8 cellular contexts compared by ENCODE assay signal in the genomic region with DNA sequence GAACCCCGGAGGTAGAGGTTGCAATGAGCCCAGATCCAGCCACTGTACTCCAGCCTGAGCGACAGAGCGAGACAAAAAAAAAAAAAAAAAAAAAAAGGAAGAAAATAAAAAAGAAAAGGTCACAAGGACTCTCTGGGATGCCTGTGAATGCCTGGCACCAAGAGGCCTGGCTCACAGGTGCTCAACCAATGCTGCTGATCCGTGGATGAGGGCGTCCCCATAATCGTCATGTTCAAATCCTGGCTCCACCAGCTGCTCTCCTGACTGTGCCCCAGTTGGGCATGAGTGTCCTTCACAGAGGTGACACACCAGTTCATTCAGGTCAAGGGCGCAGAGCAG. TPM values are rescaled to one million over a fixed set of nuclear protein-coding genes. Genes with fewer than 3 reads are reported as not detected.
A peak's percentile ranks its signal among the peaks of the same experiment; 100 is the strongest.
DNase-seq lines count a peak whose midpoint lies in the region; ATAC-seq and TF ChIP-seq lines count a peak whose summit lies in the region.

No MANE protein-coding gene starts in this region.

- peaks cover 0 to 6% of the 10 kb centered on the region in 2 experiments for H3K36me3 ChIP-seq in SK-N-SH (replicated peaks in 1 of 2; ENCODE audit: control insufficient read depth in 1 of 2, insufficient read depth in 2 of 2, low read length in 1 of 2)

- peaks cover 10% of the 10 kb centered on the region; the same call in 1 of the 2 replicates for H4K20me1 ChIP-seq in SK-N-SH (ENCODE audit: insufficient read depth)

- H3K36me3 Mint-ChIP-seq in T-helper 17 cell (ENCODE audit: low read depth) = peaks cover 3% of the 10 kb centered on the region

- H3K9me3 ChIP-seq in SK-N-SH = no peaks in the 10 kb centered on the region
- H3K9me3 ChIP-seq in T-helper 17 cell (ENCODE audit: control insufficient read depth, low read length, poor library complexity, severe bottlenecking) = no peaks in the 10 kb centered on the region

- no peak for DNase-seq in SK-N-SH
- no peak for DNase-seq in T-helper 17 cell
- no peak for DNase-seq in fibroblast of villous mesenchyme (ENCODE audit: low read depth)
- no peak for DNase-seq in HuH-7 (ENCODE audit: low spot score)
- no peak for DNase-seq in NCI-H748 (lab: John Stamatoyannopoulos, UW; ENCODE audit: unreplicated experiment)

- no peaks in the 10 kb centered on the region for H3K27me3 Mint-ChIP-seq in T-helper 17 cell

- H2AFZ ChIP-seq in SK-N-SH (ENCODE audit: low read depth) = peak overlapping the region; percentile 89

- H3K4me3 Mint-ChIP-seq in T-helper 17 cell = peak overlapping the region; percentile 87

- no peak overlapping the region for H3K27ac Mint-ChIP-seq in T-helper 17 cell

- H3K79me2 ChIP-seq in SK-N-SH (ENCODE audit: insufficient read depth) = peaks cover 30% of the 10 kb centered on the region

- peaks cover 24% of the 10 kb centered on the region for H3K4me1 Mint-ChIP-seq in T-helper 17 cell

- H3K27me3 ChIP-seq in SK-N-SH (ENCODE audit: insufficient read depth) = no peaks in the 10 kb centered on the region

- no peak for TF ChIP-seq EP300 in SK-N-SH (IDR thresholded peaks at IDR 0.05; ENCODE audit: borderline replicate concordance in 1 of 2, low read depth in 1 of 2, low read length in 1 of 2)

- TF ChIP-seq CTCF in SK-N-SH (IDR thresholded peaks at IDR 0.05) (no peak), fibroblast of villous mesenchyme (IDR thresholded peaks at IDR 0.05; ENCODE audit: insufficient read depth, low read depth, low read length) (no peak)

- POLR2A ChIA-PET in SK-N-SH (lab: Yijun Ruan, JAX) = no interaction called here

- H3K4me3 ChIP-seq in SK-N-SH (ENCODE audit: low read depth in 2 of 2, low read length in 1 of 2) (peak overlapping the region; percentile 74 to 85), fibroblast of villous mesenchyme (ENCODE audit: low read depth, low read length) (peak overlapping the region; percentile 81), skin epidermis (peak overlapping the region in 4 of 7 experiments; percentile 54 to 96 (median 82))

- WGBS in SK-N-SH (ENCODE audit: low lambda C conversion rate) = 69% methylated on average over 6 of the region's 7 CpGs

- H3K4me1 ChIP-seq in SK-N-SH (ENCODE audit: control insufficient read depth in 1 of 2, insufficient read depth in 2 of 2, low read depth in 1 of 2, low read length in 1 of 2) = peaks cover 12 to 47% of the 10 kb centered on the region in 2 experiments; a peak in 3 of 4 replicates

- H3F3A ChIP-seq in SK-N-SH (replicated peaks; ENCODE audit: insufficient read depth) = peaks cover 5% of the 10 kb centered on the region

- peak overlapping the region; percentile 90; the same call in 1 of the 2 replicates for H3K9ac ChIP-seq in SK-N-SH

- ATAC-seq in SK-N-SH treated with all-trans-retinoic acid at 6 μM for 48 hours = no peak
- ATAC-seq in T-helper 17 cell = no peak
- no peak for ATAC-seq in HG03175 (IDR thresholded peaks at IDR 0.05; ENCODE audit: unreplicated experiment)

- peak overlapping the region; percentile 91; the same call in 1 of the 2 replicates for H3K4me2 ChIP-seq in SK-N-SH

- H3K9me2 ChIP-seq in SK-N-SH = no peaks in the 10 kb centered on the region

- H3K27ac ChIP-seq in SK-N-SH (ENCODE audit: low read depth in 2 of 2, low read length in 1 of 2) = peak overlapping the region; percentile 88 to 89; a peak in 2 of 4 replicates
- H3K27ac ChIP-seq in skin epidermis = peak overlapping the region in 8 of 21 experiments; percentile 88 to 97 (median 94)

- CTCF ChIA-PET in SK-N-SH (lab: Yijun Ruan, JAX) = interaction anchor here (0.6 to 3.3 kb wide), 14 partner anchors 8 to 69 kb away, joined by 3 to 63 read pairs (median 4); no protein-coding TSS in a partner anchor

- TF ChIP-seq RAD21 in SK-N-SH (IDR thresholded peaks at IDR 0.05; ENCODE audit: low read length) = no peak

TF ChIP-seq in SK-N-SH, 30 proteins besides CTCF, POLR2A, EP300 and RAD21 (continues in another document):
- TF ChIP-seq EZH2phosphoT487 (IDR thresholded peaks at IDR 0.05; ENCODE audit: borderline replicate concordance, low read depth) (no peak), RCOR1 (IDR thresholded peaks at IDR 0.05; ENCODE audit: low read length) (no peak), CHD2 (IDR thresholded peaks at IDR 0.05; ENCODE audit: low read length, partially characterized antibody) (no peak), MEF2A (IDR thresholded peaks at IDR 0.05; ENCODE audit: borderline replicate concordance, low read depth) (no peak), TEAD4 (IDR thresholded peaks at IDR 0.05; ENCODE audit: borderline replicate concordance, insufficient read depth) (no peak), FOXJ3 (CRISPR knock-in tag; IDR thresholded peaks at IDR 0.05) (no peak), ELF1 (IDR thresholded peaks at IDR 0.05) (no peak), SMC3 (IDR thresholded peaks at IDR 0.05; ENCODE audit: low read depth, low read length) (no peak), NRF1 (IDR thresholded peaks at IDR 0.05; ENCODE audit: low read depth, low read length) (no peak)
- TF ChIP-seq, protein P1, sequence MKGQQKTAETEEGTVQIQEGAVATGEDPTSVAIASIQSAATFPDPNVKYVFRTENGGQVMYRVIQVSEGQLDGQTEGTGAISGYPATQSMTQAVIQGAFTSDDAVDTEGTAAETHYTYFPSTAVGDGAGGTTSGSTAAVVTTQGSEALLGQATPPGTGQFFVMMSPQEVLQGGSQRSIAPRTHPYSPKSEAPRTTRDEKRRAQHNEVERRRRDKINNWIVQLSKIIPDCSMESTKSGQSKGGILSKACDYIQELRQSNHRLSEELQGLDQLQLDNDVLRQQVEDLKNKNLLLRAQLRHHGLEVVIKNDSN (IDR thresholded peaks at IDR 0.05; ENCODE audit: borderline replicate concordance, low read depth) = no peak
- TF ChIP-seq, protein P2, sequence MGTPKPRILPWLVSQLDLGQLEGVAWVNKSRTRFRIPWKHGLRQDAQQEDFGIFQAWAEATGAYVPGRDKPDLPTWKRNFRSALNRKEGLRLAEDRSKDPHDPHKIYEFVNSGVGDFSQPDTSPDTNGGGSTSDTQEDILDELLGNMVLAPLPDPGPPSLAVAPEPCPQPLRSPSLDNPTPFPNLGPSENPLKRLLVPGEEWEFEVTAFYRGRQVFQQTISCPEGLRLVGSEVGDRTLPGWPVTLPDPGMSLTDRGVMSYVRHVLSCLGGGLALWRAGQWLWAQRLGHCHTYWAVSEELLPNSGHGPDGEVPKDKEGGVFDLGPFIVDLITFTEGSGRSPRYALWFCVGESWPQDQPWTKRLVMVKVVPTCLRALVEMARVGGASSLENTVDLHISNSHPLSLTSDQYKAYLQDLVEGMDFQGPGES (IDR thresholded peaks at IDR 0.05; ENCODE audit: low read depth, low read length) = no peak

TF ChIP-seq in SK-N-SH treated with all-trans-retinoic acid at 6 μM for 48 hours, 23 proteins besides CTCF, POLR2A, EP300 and RAD21:
- TF ChIP-seq, protein P3, sequence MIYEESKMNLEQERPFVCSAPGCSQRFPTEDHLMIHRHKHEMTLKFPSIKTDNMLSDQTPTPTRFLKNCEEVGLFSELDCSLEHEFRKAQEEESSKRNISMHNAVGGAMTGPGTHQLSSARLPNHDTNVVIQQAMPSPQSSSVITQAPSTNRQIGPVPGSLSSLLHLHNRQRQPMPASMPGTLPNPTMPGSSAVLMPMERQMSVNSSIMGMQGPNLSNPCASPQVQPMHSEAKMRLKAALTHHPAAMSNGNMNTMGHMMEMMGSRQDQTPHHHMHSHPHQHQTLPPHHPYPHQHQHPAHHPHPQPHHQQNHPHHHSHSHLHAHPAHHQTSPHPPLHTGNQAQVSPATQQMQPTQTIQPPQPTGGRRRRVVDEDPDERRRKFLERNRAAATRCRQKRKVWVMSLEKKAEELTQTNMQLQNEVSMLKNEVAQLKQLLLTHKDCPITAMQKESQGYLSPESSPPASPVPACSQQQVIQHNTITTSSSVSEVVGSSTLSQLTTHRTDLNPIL (CRISPR knock-in tag; IDR thresholded peaks at IDR 0.05; ENCODE audit: low read depth) = no peak
- TF ChIP-seq GLIS3 (CRISPR knock-in tag; IDR thresholded peaks at IDR 0.05) = no peak
- no peak for TF ChIP-seq SNAI2 (CRISPR knock-in tag; IDR thresholded peaks at IDR 0.05)
- TF ChIP-seq BACH2 (CRISPR knock-in tag; IDR thresholded peaks at IDR 0.05; ENCODE audit: borderline replicate concordance) = no peak
- TF ChIP-seq ESRRG (CRISPR knock-in tag; IDR thresholded peaks at IDR 0.05) = no peak
- no peak for TF ChIP-seq ZNF8 (CRISPR knock-in tag; IDR thresholded peaks at IDR 0.05)
- no peak for TF ChIP-seq PPARA (CRISPR knock-in tag; IDR thresholded peaks at IDR 0.05; ENCODE audit: borderline replicate concordance)
- no peak for TF ChIP-seq ZNF70 (CRISPR knock-in tag; IDR thresholded peaks at IDR 0.05)

RNA-seq across cellular contexts. Expression of a gene that starts 0.6 kb away (rescaled TPM):
- polyA plus RNA-seq in SK-N-SH (2012; rRNA removed) = 16.8 and 21.8 TPM in 2 replicates
- 9.2 and 14.9 TPM in 2 replicates for polyA plus RNA-seq in SK-N-SH (2012; cell fraction: cytosol; rRNA removed)
- polyA plus RNA-seq in SK-N-SH (2012; cell fraction: nucleus; rRNA removed) = 40.3 and 60.8 TPM in 2 replicates
- total RNA-seq in T-helper 17 cell = 10 to 100 TPM in 1 of 2 donors, 1 to 10 TPM in 1; 2.5 to 32.6 TPM
- total RNA-seq in fibroblast of villous mesenchyme = 16.4 and 18.4 TPM in 2 replicates

RNA-seq across cellular contexts. Expression of a gene that starts 9.7 kb away (rescaled TPM):
- polyA plus RNA-seq in SK-N-SH (2012; rRNA removed) = 0.18 and 0.36 TPM in 2 replicates
- polyA plus RNA-seq in SK-N-SH (2012; cell fraction: cytosol; rRNA removed) = 0.04 TPM in 1 of 2 replicates, not detected in the other
- 2.7 and 4.2 TPM in 2 replicates for polyA plus RNA-seq in SK-N-SH (2012; cell fraction: nucleus; rRNA removed)
- under 1 TPM in 1 of 2 donors, not detected in 1; 0.92 TPM for total RNA-seq in T-helper 17 cell
- total RNA-seq in fibroblast of villous mesenchyme = 0.86 TPM in 1 of 2 replicates, not detected in the other

RNA-seq across cellular contexts. Expression of a gene that starts 37.7 kb away (rescaled TPM):
- polyA plus RNA-seq in SK-N-SH (2012; rRNA removed) = 173 and 234 TPM in 2 replicates
- 103 and 111 TPM in 2 replicates for polyA plus RNA-seq in SK-N-SH (2012; cell fraction: cytosol; rRNA removed)
- polyA plus RNA-seq in SK-N-SH (2012; cell fraction: nucleus; rRNA removed) = 442 and 643 TPM in 2 replicates
- 100 to 1,000 TPM; 323 to 335 TPM for total RNA-seq in T-helper 17 cell
- total RNA-seq in fibroblast of villous mesenchyme = 159 and 207 TPM in 2 replicates

RNA-seq across cellular contexts. Expression of a gene that starts 38.0 kb away (rescaled TPM):
- 19.0 and 23.0 TPM in 2 replicates for polyA plus RNA-seq in SK-N-SH (2012; rRNA removed)
- 7.0 and 12.1 TPM in 2 replicates for polyA plus RNA-seq in SK-N-SH (2012; cell fraction: cytosol; rRNA removed)
- polyA plus RNA-seq in SK-N-SH (2012; cell fraction: nucleus; rRNA removed) = 47.6 and 71.1 TPM in 2 replicates
- 10 to 100 TPM; 11.3 to 15.9 TPM for total RNA-seq in T-helper 17 cell
- 22.9 and 24.5 TPM in 2 replicates for total RNA-seq in fibroblast of villous mesenchyme
